8 cellular contexts compared by ENCODE assay signal in the genomic region with DNA sequence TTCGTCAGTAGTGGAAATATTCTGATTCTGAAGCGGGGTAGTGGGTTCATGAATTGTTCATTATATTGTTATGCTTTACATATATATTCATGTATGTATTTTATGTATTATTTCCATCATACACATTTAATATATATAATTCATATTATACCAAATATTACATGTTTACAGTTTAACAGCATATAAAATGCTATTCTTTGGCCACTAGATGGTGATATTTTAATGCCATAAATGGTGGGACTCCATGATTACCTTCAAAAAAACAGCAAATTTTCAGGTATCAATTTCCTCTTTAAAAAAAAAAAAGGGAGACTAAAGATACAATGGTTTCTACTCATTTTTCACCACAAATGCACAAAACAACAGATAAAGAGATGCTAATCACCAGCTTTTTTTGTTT.
DNase-seq lines count a peak whose midpoint lies in the region; ATAC-seq and TF ChIP-seq lines count a peak whose summit lies in the region.

No MANE protein-coding gene starts in this region.

- DNase-seq in SW480 (ENCODE audit: low spot score) (peak; percentile 52), kidney tubule cell (ENCODE audit: low spot score) (peak; percentile 32), midbrain (lab: John Stamatoyannopoulos, UW) (no peak), MV-4-11 (lab: John Stamatoyannopoulos, UW) (no peak)
- DNase-seq in activated effector memory CD4-positive, alpha-beta T cell treated with Interleukin-2 at 50 U/mL for 16 hours = no peak

- ATAC-seq in HG03159 (IDR thresholded peaks at IDR 0.05; ENCODE audit: unreplicated experiment) = peak; percentile 57
- ATAC-seq in HG03097 (IDR thresholded peaks at IDR 0.05; ENCODE audit: low FRiP score, unreplicated experiment) = no peak

- TF ChIP-seq CTCF in C4-2B (conservative IDR thresholded peaks at IDR 0.05) = peak; percentile 77

- H3K27ac ChIP-seq in C4-2B = no peak overlapping the region

Comparison
In these comparisons a context has a peak if more than half of its experiments do, and no peak if none do; other contexts are left out.
1. DNase-seq: peak in SW480 (single experiment) and kidney tubule cell (single experiment); none in midbrain (single experiment), activated effector memory CD4-positive, alpha-beta T cell treated with Interleukin-2 at 50 U/mL for 16 hours (single experiment) and MV-4-11 (single experiment).